In the genomic region with DNA sequence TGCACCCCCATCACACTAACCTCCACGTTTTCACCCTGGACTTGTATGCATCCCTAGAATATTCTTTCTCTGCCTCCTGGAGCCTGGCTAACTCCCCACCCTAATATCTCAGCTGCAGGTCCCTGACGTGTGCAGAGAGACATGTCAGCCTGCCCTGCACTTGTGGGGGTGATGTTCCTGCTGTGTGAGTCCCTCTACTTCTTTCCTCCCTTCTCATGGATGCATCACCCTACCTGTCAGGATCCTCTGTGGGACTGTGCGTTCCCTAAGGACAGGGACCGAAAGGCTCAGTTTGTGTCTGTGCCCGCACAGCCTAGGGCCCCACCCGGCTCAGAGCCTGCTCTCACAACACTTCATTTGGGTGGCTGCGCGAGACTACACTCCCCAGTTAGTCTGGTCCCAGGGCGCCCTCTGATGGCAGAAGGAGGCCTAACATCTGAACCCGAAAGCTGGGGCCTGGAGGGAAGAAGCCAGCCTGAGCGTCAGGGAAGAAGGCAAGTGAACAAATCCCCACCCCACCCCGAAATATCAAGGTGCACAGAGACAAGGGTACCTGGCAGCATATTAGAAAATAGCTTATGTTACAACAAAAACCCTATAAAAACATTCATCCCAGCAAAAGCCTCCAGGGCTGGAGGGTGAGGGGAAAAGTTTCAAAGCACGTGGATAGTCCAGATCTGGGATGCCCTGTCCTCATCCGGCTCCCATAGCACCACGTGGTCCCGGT, we compare ENCODE assay signal across 8 cellular contexts. TPM values are rescaled to one million over a fixed set of nuclear protein-coding genes. Genes with fewer than 3 reads are reported as not detected.
DNase-seq lines count a peak whose midpoint lies in the region; ATAC-seq and TF ChIP-seq lines count a peak whose summit lies in the region.

No MANE protein-coding gene starts in this region.

- peaks cover 62% of the 10 kb centered on the region for H3K4me1 Mint-ChIP-seq in activated T-cell treated with anti-CD3 and anti-CD28 coated beads, Interleukin-2, amount 50 U/mL, for 4 hours (ENCODE audit: low read depth)
- H3K4me1 Mint-ChIP-seq in nephron progenitor cell, result peaks cover 44% of the 10 kb centered on the region
- H3K4me1 Mint-ChIP-seq in stimulated activated naive B cell treated with anti-CD40 and anti-IgM and Interleukin-4, amounts not matched to agents 10 μg/mL and 1 μg/mL and 100 μg/mL, for 72 hours, result peaks cover 41 to 78% of the 10 kb centered on the region in 2 donors

- peaks cover 14% of the 10 kb centered on the region for H3K36me3 Mint-ChIP-seq in activated T-cell treated with anti-CD3 and anti-CD28 coated beads, Interleukin-2, amount 50 U/mL, for 4 hours (ENCODE audit: insufficient read depth)
- no peaks in the 10 kb centered on the region for H3K36me3 Mint-ChIP-seq in nephron progenitor cell (ENCODE audit: low read depth)
- H3K36me3 Mint-ChIP-seq in stimulated activated naive B cell treated with anti-CD40 and anti-IgM and Interleukin-4, amounts not matched to agents 10 μg/mL and 1 μg/mL and 100 μg/mL, for 72 hours, result peaks cover 48 to 56% of the 10 kb centered on the region in 2 donors

- H3K4me3 ChIP-seq in Jurkat, Clone E6-1 (ENCODE audit: low read length), result no peak overlapping the region

- peak overlapping the region; percentile 79 for H3K4me3 Mint-ChIP-seq in activated T-cell treated with anti-CD3 and anti-CD28 coated beads, Interleukin-2, amount 50 U/mL, for 4 hours
- H3K4me3 Mint-ChIP-seq in nephron progenitor cell, result no peak overlapping the region
- peak overlapping the region; percentile 71 to 78 for H3K4me3 Mint-ChIP-seq in stimulated activated naive B cell treated with anti-CD40 and anti-IgM and Interleukin-4, amounts not matched to agents 10 μg/mL and 1 μg/mL and 100 μg/mL, for 72 hours

- peak; percentile 74 for TF ChIP-seq CTCF in nephron progenitor cell (IDR thresholded peaks at IDR 0.05)

- H3K27ac Mint-ChIP-seq in nephron progenitor cell, result no peak overlapping the region
- peak overlapping the region; percentile 88 for H3K27ac Mint-ChIP-seq in stimulated activated naive B cell treated with anti-CD40 and anti-IgM and Interleukin-4, amounts not matched to agents 10 μg/mL and 1 μg/mL and 100 μg/mL, for 72 hours

- peak; percentile 51 for ATAC-seq in GM18498 (IDR thresholded peaks at IDR 0.05; ENCODE audit: unreplicated experiment)
- peak; percentile 74 to 81 for ATAC-seq in activated T-cell treated with anti-CD3 and anti-CD28 coated beads, Interleukin-2, amount 50 U/mL, for 4 hours
- peak; percentile 59 to 64 for ATAC-seq in stimulated activated naive B cell treated with anti-CD40 and anti-IgM and Interleukin-4, amounts not matched to agents 10 μg/mL and 1 μg/mL and 100 μg/mL, for 72 hours (replicated peaks)

- DNase-seq in A172 (ENCODE audit: low spot score) (peak; percentile 63), RKO (ENCODE audit: low spot score) (peak; percentile 79), fibroblast of gingiva (ENCODE audit: low read depth) (peak; percentile 76), nephron progenitor cell (peak; percentile 96)
- peak; percentile 81 for DNase-seq in Jurkat, Clone E6-1 (ENCODE audit: low read depth, low spot score)
- DNase-seq in activated T-cell treated with anti-CD3 and anti-CD28 coated beads, Interleukin-2, amount 50 U/mL, for 4 hours, result peak; percentile 97
- DNase-seq in stimulated activated naive B cell treated with anti-CD40 and anti-IgM and Interleukin-4, amounts not matched to agents 10 μg/mL and 1 μg/mL and 100 μg/mL, for 72 hours, result peak; percentile 86

- H3K9me3 Mint-ChIP-seq in activated T-cell treated with anti-CD3 and anti-CD28 coated beads, Interleukin-2, amount 50 U/mL, for 4 hours, result no peaks in the 10 kb centered on the region
- no peaks in the 10 kb centered on the region for H3K9me3 Mint-ChIP-seq in nephron progenitor cell
- H3K9me3 Mint-ChIP-seq in stimulated activated naive B cell treated with anti-CD40 and anti-IgM and Interleukin-4, amounts not matched to agents 10 μg/mL and 1 μg/mL and 100 μg/mL, for 72 hours, result peaks cover 0 to 1% of the 10 kb centered on the region in 2 donors

- no peaks in the 10 kb centered on the region for H3K27me3 Mint-ChIP-seq in activated T-cell treated with anti-CD3 and anti-CD28 coated beads, Interleukin-2, amount 50 U/mL, for 4 hours (ENCODE audit: low read depth)
- no peaks in the 10 kb centered on the region for H3K27me3 Mint-ChIP-seq in nephron progenitor cell (ENCODE audit: low read depth, poor library complexity)
- no peaks in the 10 kb centered on the region for H3K27me3 Mint-ChIP-seq in stimulated activated naive B cell treated with anti-CD40 and anti-IgM and Interleukin-4, amounts not matched to agents 10 μg/mL and 1 μg/mL and 100 μg/mL, for 72 hours

RNA-seq across cellular contexts. Expression of a gene that starts 3.7 kb away (rescaled TPM):
- not detected in 2 replicates for total RNA-seq in A172 (2014; rRNA removed; shearing (Covaris generic))
- polyA plus RNA-seq in Jurkat, Clone E6-1 (2012; ENCODE audit: insufficient read depth, insufficient read length), result 38.8 TPM
- total RNA-seq in activated T-cell treated with anti-CD3 and anti-CD28 coated beads, Interleukin-2, amount 50 U/mL, for 4 hours, result 10 to 100 TPM; 82.3 to 99.4 (median 93.8) TPM

RNA-seq across cellular contexts. Expression of a gene that starts 15.0 kb away (rescaled TPM):
- total RNA-seq in A172 (2014; rRNA removed; shearing (Covaris generic)), result 2.9 and 7.6 TPM in 2 replicates
- polyA plus RNA-seq in Jurkat, Clone E6-1 (2012; ENCODE audit: insufficient read depth, insufficient read length), result 23.2 TPM
- total RNA-seq in activated T-cell treated with anti-CD3 and anti-CD28 coated beads, Interleukin-2, amount 50 U/mL, for 4 hours, result 10 to 100 TPM; 17.4 to 21.1 (median 19.9) TPM

RNA-seq across cellular contexts. Expression of a gene that starts 32.5 kb away (rescaled TPM):
- total RNA-seq in A172 (2014; rRNA removed; shearing (Covaris generic)), result 0.02 and 0.17 TPM in 2 replicates
- polyA plus RNA-seq in Jurkat, Clone E6-1 (2012; ENCODE audit: insufficient read depth, insufficient read length), result 3.7 TPM
- under 1 TPM; 0.16 to 0.45 (median 0.30) TPM for total RNA-seq in activated T-cell treated with anti-CD3 and anti-CD28 coated beads, Interleukin-2, amount 50 U/mL, for 4 hours

RNA-seq across cellular contexts. Expression of a gene that starts 41.6 kb away (rescaled TPM):
- 71.8 and 77.5 TPM in 2 replicates for total RNA-seq in A172 (2014; rRNA removed; shearing (Covaris generic))
- polyA plus RNA-seq in Jurkat, Clone E6-1 (2012; ENCODE audit: insufficient read depth, insufficient read length), result 237 TPM
- total RNA-seq in activated T-cell treated with anti-CD3 and anti-CD28 coated beads, Interleukin-2, amount 50 U/mL, for 4 hours, result 100 to 1,000 TPM; 324 to 352 (median 326) TPM

RNA-seq across cellular contexts. Expression of a gene that starts 51.1 kb away (rescaled TPM):
- total RNA-seq in A172 (2014; rRNA removed; shearing (Covaris generic)), result not detected in 2 replicates
- polyA plus RNA-seq in Jurkat, Clone E6-1 (2012; ENCODE audit: insufficient read depth, insufficient read length), result not detected
- total RNA-seq in activated T-cell treated with anti-CD3 and anti-CD28 coated beads, Interleukin-2, amount 50 U/mL, for 4 hours, result under 1 TPM; 0.11 to 0.30 (median 0.13) TPM

Comparison
In these comparisons a context has a peak if more than half of its experiments do, and no peak if none do; other contexts are left out.
1. RNA of a gene that starts 3.7 kb away (total RNA-seq): 82.3 to 99.4 TPM in activated T-cell treated with anti-CD3 and anti-CD28 coated beads, Interleukin-2, amount 50 U/mL, for 4 hours; not detected in A172; every median in the first group is over 10 times any median in the second.
2. Peak in every context shown above with its lines, with median percentiles within 50 percentile points of each other: DNase-seq and ATAC-seq.